In the genomic region with DNA sequence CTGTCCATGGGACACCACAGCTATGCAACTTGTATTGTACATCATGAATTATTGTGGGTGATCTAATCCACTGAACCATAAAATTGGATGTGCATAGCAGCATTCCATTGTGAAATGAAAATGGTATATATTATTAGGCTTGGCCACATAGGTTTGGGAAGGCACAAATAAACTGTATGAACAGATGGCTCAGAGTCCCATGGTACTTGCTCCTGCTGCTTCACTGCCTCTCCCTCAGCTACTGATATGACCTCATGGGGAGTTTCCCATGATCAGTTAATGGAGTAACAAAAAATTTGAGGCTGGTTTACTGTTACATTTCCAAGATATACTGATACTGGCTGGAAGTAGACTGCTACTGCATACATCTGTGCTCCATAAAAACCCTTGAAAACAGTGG, we compare ENCODE assay signal across 1 cellular context.
TF ChIP-seq lines count a peak whose summit lies in the region.

No MANE protein-coding gene starts in this region.

TF ChIP-seq in GM23338, 12 proteins besides CTCF, POLR2A, EP300 and RAD21 (continued from another document):
- TF ChIP-seq EZH2phosphoT487 (IDR thresholded peaks at IDR 0.05; ENCODE audit: unreplicated experiment) (no peak), NANOG (IDR thresholded peaks at IDR 0.05; ENCODE audit: borderline replicate concordance) (no peak)
- TF ChIP-seq, protein P1, sequence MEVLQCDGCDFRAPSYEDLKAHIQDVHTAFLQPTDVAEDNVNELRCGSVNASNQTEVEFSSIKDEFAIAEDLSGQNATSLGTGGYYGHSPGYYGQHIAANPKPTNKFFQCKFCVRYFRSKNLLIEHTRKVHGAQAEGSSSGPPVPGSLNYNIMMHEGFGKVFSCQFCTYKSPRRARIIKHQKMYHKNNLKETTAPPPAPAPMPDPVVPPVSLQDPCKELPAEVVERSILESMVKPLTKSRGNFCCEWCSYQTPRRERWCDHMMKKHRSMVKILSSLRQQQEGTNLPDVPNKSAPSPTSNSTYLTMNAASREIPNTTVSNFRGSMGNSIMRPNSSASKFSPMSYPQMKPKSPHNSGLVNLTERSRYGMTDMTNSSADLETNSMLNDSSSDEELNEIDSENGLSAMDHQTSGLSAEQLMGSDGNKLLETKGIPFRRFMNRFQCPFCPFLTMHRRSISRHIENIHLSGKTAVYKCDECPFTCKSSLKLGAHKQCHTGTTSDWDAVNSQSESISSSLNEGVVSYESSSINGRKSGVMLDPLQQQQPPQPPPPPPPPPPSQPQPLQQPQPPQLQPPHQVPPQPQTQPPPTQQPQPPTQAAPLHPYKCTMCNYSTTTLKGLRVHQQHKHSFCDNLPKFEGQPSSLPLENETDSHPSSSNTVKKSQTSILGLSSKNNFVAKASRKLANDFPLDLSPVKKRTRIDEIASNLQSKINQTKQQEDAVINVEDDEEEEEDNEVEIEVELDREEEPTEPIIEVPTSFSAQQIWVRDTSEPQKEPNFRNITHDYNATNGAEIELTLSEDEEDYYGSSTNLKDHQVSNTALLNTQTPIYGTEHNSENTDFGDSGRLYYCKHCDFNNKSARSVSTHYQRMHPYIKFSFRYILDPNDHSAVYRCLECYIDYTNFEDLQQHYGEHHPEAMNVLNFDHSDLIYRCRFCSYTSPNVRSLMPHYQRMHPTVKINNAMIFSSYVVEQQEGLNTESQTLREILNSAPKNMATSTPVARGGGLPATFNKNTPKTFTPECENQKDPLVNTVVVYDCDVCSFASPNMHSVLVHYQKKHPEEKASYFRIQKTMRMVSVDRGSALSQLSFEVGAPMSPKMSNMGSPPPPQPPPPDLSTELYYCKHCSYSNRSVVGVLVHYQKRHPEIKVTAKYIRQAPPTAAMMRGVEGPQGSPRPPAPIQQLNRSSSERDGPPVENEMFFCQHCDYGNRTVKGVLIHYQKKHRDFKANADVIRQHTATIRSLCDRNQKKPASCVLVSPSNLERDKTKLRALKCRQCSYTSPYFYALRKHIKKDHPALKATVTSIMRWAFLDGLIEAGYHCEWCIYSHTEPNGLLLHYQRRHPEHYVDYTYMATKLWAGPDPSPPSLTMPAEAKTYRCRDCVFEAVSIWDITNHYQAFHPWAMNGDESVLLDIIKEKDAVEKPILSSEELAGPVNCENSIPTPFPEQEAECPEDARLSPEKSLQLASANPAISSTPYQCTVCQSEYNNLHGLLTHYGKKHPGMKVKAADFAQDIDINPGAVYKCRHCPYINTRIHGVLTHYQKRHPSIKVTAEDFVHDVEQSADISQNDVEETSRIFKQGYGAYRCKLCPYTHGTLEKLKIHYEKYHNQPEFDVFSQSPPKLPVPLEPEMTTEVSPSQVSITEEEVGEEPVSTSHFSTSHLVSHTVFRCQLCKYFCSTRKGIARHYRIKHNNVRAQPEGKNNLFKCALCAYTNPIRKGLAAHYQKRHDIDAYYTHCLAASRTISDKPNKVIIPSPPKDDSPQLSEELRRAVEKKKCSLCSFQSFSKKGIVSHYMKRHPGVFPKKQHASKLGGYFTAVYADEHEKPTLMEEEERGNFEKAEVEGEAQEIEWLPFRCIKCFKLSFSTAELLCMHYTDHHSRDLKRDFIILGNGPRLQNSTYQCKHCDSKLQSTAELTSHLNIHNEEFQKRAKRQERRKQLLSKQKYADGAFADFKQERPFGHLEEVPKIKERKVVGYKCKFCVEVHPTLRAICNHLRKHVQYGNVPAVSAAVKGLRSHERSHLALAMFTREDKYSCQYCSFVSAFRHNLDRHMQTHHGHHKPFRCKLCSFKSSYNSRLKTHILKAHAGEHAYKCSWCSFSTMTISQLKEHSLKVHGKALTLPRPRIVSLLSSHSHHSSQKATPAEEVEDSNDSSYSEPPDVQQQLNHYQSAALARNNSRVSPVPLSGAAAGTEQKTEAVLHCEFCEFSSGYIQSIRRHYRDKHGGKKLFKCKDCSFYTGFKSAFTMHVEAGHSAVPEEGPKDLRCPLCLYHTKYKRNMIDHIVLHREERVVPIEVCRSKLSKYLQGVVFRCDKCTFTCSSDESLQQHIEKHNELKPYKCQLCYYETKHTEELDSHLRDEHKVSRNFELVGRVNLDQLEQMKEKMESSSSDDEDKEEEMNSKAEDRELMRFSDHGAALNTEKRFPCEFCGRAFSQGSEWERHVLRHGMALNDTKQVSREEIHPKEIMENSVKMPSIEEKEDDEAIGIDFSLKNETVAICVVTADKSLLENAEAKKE (CRISPR knock-in tag; IDR thresholded peaks at IDR 0.05): no peak
